Comparison of ENCODE assay signal across 23 cellular contexts in genomic region chr11:94196363-94196762, GRCh38.
A peak's percentile ranks its signal among the peaks of the same experiment; 100 is the strongest.
DNase-seq lines count a peak whose midpoint lies in the region; ATAC-seq and TF ChIP-seq lines count a peak whose summit lies in the region.
"Had no signal": no experiment of that assay in that cellular context is flagged by ENCODE, and none has a peak within 500 bp of the region (broad histone marks: within the 10 kb centered on the region; RNA-seq: fewer than 3 reads in every experiment).

No MANE protein-coding gene starts in this region.

- H3K4me3 Mint-ChIP-seq in stimulated activated effector memory CD8-positive, alpha-beta T cell treated with anti-CD3 and anti-CD28 coated beads, Interleukin-12 subunit alpha, Interleukin-12 subunit beta, amount 100 ng/mL, for 72 hours, result no peak overlapping the region
- H3K4me3 Mint-ChIP-seq: activated T-cell treated with anti-CD3 and anti-CD28 coated beads, Interleukin-2, amount 50 U/mL, for 24 hours; CD4-positive, alpha-beta memory T cell; IgD-negative memory B cell; mesothelial cell of epicardium; natural killer cell; stimulated activated memory B cell treated with anti-CD40 and anti-IgM and Interleukin-4, amounts not matched to agents 10 μg/mL and 1 μg/mL and 100 μg/mL, for 72 hours; T-helper 17 cell had no signal

- H3K27me3 ChIP-seq in gastroesophageal sphincter, result no peaks in the 10 kb centered on the region
- H3K27me3 ChIP-seq: colonic mucosa, suprapubic skin had no signal

- H3K9me3 ChIP-seq in gastroesophageal sphincter, result no peaks in the 10 kb centered on the region
- H3K9me3 ChIP-seq: colonic mucosa, suprapubic skin had no signal

- no CpG with 5 or more reads among the region's 4 CpGs for WGBS in gastroesophageal sphincter (ENCODE audit: low coverage in 1 of 2), 2 donors

- TF ChIP-seq EP300 in gastroesophageal sphincter (IDR thresholded peaks at IDR 0.05), result no peak

- no peak for TF ChIP-seq POLR2A in gastroesophageal sphincter (IDR thresholded peaks at IDR 0.05)

- TF ChIP-seq CTCF in fibroblast of the aortic adventitia (IDR thresholded peaks at IDR 0.05; ENCODE audit: insufficient read depth, low read length), result no peak
- TF ChIP-seq CTCF in gastroesophageal sphincter (IDR thresholded peaks at IDR 0.05), result no peak

- H3K9me3 Mint-ChIP-seq in stimulated activated effector memory CD8-positive, alpha-beta T cell treated with anti-CD3 and anti-CD28 coated beads, Interleukin-12 subunit alpha, Interleukin-12 subunit beta, amount 100 ng/mL, for 72 hours, result no peaks in the 10 kb centered on the region
- H3K9me3 Mint-ChIP-seq: activated T-cell treated with anti-CD3 and anti-CD28 coated beads, Interleukin-2, amount 50 U/mL, for 24 hours; IgD-negative memory B cell; mesothelial cell of epicardium; natural killer cell; stimulated activated memory B cell treated with anti-CD40 and anti-IgM and Interleukin-4, amounts not matched to agents 10 μg/mL and 1 μg/mL and 100 μg/mL, for 72 hours had no signal

- H3K4me1 ChIP-seq in gastroesophageal sphincter, result no peaks in the 10 kb centered on the region
- H3K4me1 ChIP-seq: colonic mucosa, suprapubic skin had no signal

- no peak overlapping the region for H3K27ac ChIP-seq in gastroesophageal sphincter
- H3K27ac ChIP-seq: colonic mucosa, suprapubic skin had no signal

- H3K36me3 Mint-ChIP-seq in stimulated activated effector memory CD8-positive, alpha-beta T cell treated with anti-CD3 and anti-CD28 coated beads, Interleukin-12 subunit alpha, Interleukin-12 subunit beta, amount 100 ng/mL, for 72 hours, result no peaks in the 10 kb centered on the region
- H3K36me3 Mint-ChIP-seq: CD4-positive, alpha-beta memory T cell; IgD-negative memory B cell; mesothelial cell of epicardium; natural killer cell; stimulated activated memory B cell treated with anti-CD40 and anti-IgM and Interleukin-4, amounts not matched to agents 10 μg/mL and 1 μg/mL and 100 μg/mL, for 72 hours had no signal

- H3K4me3 ChIP-seq in fibroblast of the aortic adventitia (ENCODE audit: low read depth, low read length), result no peak overlapping the region
- H3K4me3 ChIP-seq in gastroesophageal sphincter, result no peak overlapping the region
- H3K4me3 ChIP-seq: colonic mucosa, suprapubic skin had no signal

- DNase-seq in HCEC 1CT, result peak; percentile 17
- peak; percentile 42 for DNase-seq in astrocyte of the hippocampus (ENCODE audit: low read depth, low spot score)
- DNase-seq in fibroblast of the aortic adventitia (ENCODE audit: low read depth), result peak; percentile 39
- DNase-seq in stimulated activated effector memory CD8-positive, alpha-beta T cell treated with anti-CD3 and anti-CD28 coated beads, Interleukin-12 subunit alpha, Interleukin-12 subunit beta, amount 100 ng/mL, for 72 hours (ENCODE audit: low spot score in 2 of 2), result no peak
- no peak for DNase-seq in OCI-M2 (lab: John Stamatoyannopoulos, UW; ENCODE audit: unreplicated experiment)
- DNase-seq in HuH-7.5 (ENCODE audit: low spot score), result no peak
- DNase-seq: activated CD4-positive, alpha-beta T cell treated with anti-CD3 and anti-CD28 coated beads for 48 hours; activated naive CD4-positive, alpha-beta T cell; activated T-cell treated with anti-CD3 and anti-CD28 coated beads, Interleukin-2, amount 50 U/mL, for 24 hours; CD4-positive, alpha-beta memory T cell; colonic mucosa; effector memory CD4-positive, alpha-beta T cell; head of caudate nucleus; natural killer cell; NCI-H1417 treated with DMSO at 0.1 percent for 48 hours; retina; RPMI8226; T-helper 17 cell had no signal

- H3K36me3 ChIP-seq in gastroesophageal sphincter, result no peaks in the 10 kb centered on the region
- H3K36me3 ChIP-seq: colonic mucosa, suprapubic skin had no signal

- peak; percentile 9 for ATAC-seq in stimulated activated effector memory CD8-positive, alpha-beta T cell treated with anti-CD3 and anti-CD28 coated beads, Interleukin-12 subunit alpha, Interleukin-12 subunit beta, amount 100 ng/mL, for 72 hours
- ATAC-seq in gastroesophageal sphincter, result no peak
- ATAC-seq: natural killer cell; stimulated activated memory B cell treated with anti-CD40 and anti-IgM and Interleukin-4, amounts not matched to agents 10 μg/mL and 1 μg/mL and 100 μg/mL, for 72 hours; T-helper 17 cell had no signal

- H3K4me1 Mint-ChIP-seq in stimulated activated effector memory CD8-positive, alpha-beta T cell treated with anti-CD3 and anti-CD28 coated beads, Interleukin-12 subunit alpha, Interleukin-12 subunit beta, amount 100 ng/mL, for 72 hours, result no peaks in the 10 kb centered on the region
- H3K4me1 Mint-ChIP-seq: CD4-positive, alpha-beta memory T cell; IgD-negative memory B cell; mesothelial cell of epicardium; natural killer cell; stimulated activated memory B cell treated with anti-CD40 and anti-IgM and Interleukin-4, amounts not matched to agents 10 μg/mL and 1 μg/mL and 100 μg/mL, for 72 hours had no signal

- no peak overlapping the region for H3K27ac Mint-ChIP-seq in stimulated activated effector memory CD8-positive, alpha-beta T cell treated with anti-CD3 and anti-CD28 coated beads, Interleukin-12 subunit alpha, Interleukin-12 subunit beta, amount 100 ng/mL, for 72 hours
- H3K27ac Mint-ChIP-seq: activated T-cell treated with anti-CD3 and anti-CD28 coated beads, Interleukin-2, amount 50 U/mL, for 24 hours; CD4-positive, alpha-beta memory T cell; IgD-negative memory B cell; mesothelial cell of epicardium; natural killer cell; stimulated activated memory B cell treated with anti-CD40 and anti-IgM and Interleukin-4, amounts not matched to agents 10 μg/mL and 1 μg/mL and 100 μg/mL, for 72 hours; T-helper 17 cell had no signal

Comparison
In these comparisons a context has a peak if more than half of its experiments do, and no peak if none do; other contexts are left out.
1. DNase-seq: peak in HCEC 1CT (single experiment), astrocyte of the hippocampus (single experiment) and fibroblast of the aortic adventitia (single experiment); none in stimulated activated effector memory CD8-positive, alpha-beta T cell treated with anti-CD3 and anti-CD28 coated beads, Interleukin-12 subunit alpha, Interleukin-12 subunit beta, amount 100 ng/mL, for 72 hours (0 of 2), OCI-M2 (single experiment) and HuH-7.5 (single experiment).